Comparison of ENCODE assay signal across 1 cellular context in genomic region chr17:40577611-40578065, GRCh38.
TF ChIP-seq lines count a peak whose summit lies in the region.

No MANE protein-coding gene starts in this region.

TF ChIP-seq in GM12878, 131 proteins besides CTCF, POLR2A, EP300 and RAD21 (continued from another document and continues in another):
- no peak for TF ChIP-seq POLR2AphosphoS5 (IDR thresholded peaks at IDR 0.05; ENCODE audit: low read length)
- peak; percentile 78 for TF ChIP-seq TCF12 (IDR thresholded peaks at IDR 0.05; ENCODE audit: low read depth, low read length)
- no peak for TF ChIP-seq CHD4 (IDR thresholded peaks at IDR 0.05)
- no peak for TF ChIP-seq SIN3A (IDR thresholded peaks at IDR 0.05; ENCODE audit: low read depth, low read length)
- TF ChIP-seq STAT3 (IDR thresholded peaks at IDR 0.05; ENCODE audit: low read depth, low read length), result 0 out of 2 replicates have a peak, but pooled peaks have one; percentile 64
- peak; percentile 87; the same call in 1 of the 2 replicates for TF ChIP-seq ZBED1 (IDR thresholded peaks at IDR 0.05; ENCODE audit: borderline replicate concordance)
- TF ChIP-seq PAX5 (IDR thresholded peaks at IDR 0.05; ENCODE audit: borderline replicate concordance, low read depth, low read length), result peak; percentile 92; the same call in 1 of the 2 replicates
- TF ChIP-seq SREBF1 (IDR thresholded peaks at IDR 0.05; ENCODE audit: low read length), result peak; percentile 56; the same call in 1 of the 2 replicates
- peak; percentile 27; the same call in 1 of the 2 replicates for TF ChIP-seq SPI1 (IDR thresholded peaks at IDR 0.05; ENCODE audit: borderline replicate concordance, insufficient read depth, low read depth, low read length)
- TF ChIP-seq FOXK2 (IDR thresholded peaks at IDR 0.05), result no peak
- no peak for TF ChIP-seq BCLAF1 (IDR thresholded peaks at IDR 0.05)
- peak; percentile 62; the same call in 1 of the 2 replicates for TF ChIP-seq MXI1 (IDR thresholded peaks at IDR 0.05; ENCODE audit: low read depth, low read length)
- no peak for TF ChIP-seq ATF3 (IDR thresholded peaks at IDR 0.05; ENCODE audit: borderline replicate concordance, extremely low read depth, low read depth, low read length)
- peak; percentile 83 for TF ChIP-seq NBN (IDR thresholded peaks at IDR 0.05)
- TF ChIP-seq MYB (IDR thresholded peaks at IDR 0.05; ENCODE audit: borderline replicate concordance, low read depth, low read length), result no peak
- TF ChIP-seq JUNB (IDR thresholded peaks at IDR 0.05), result peak; percentile 73
- TF ChIP-seq NFXL1 (IDR thresholded peaks at IDR 0.05; ENCODE audit: borderline replicate concordance), result no peak
- TF ChIP-seq SUZ12 (IDR thresholded peaks at IDR 0.05; ENCODE audit: unreplicated experiment), result no peak
- no peak for TF ChIP-seq NRF1 (conservative IDR thresholded peaks at IDR 0.05; ENCODE audit: low read depth, low read length)
- no peak for TF ChIP-seq TARDBP (IDR thresholded peaks at IDR 0.05; ENCODE audit: borderline replicate concordance)
- TF ChIP-seq ETV6 (conservative IDR thresholded peaks at IDR 0.05 in 1 of 2, IDR thresholded peaks at IDR 0.05 in 1 of 2; ENCODE audit: borderline replicate concordance in 1 of 2, low read depth in 1 of 2), result peak in 1 of 2 experiments; percentile 81; a peak in 2 of 4 replicates
- TF ChIP-seq SMC3 (IDR thresholded peaks at IDR 0.05; ENCODE audit: borderline replicate concordance, low read length), result no peak
- TF ChIP-seq BCL3 (IDR thresholded peaks at IDR 0.05; ENCODE audit: borderline replicate concordance, insufficient read depth, low read depth, low read length, poor library complexity, severe bottlenecking), result peak; percentile 75
- TF ChIP-seq HCFC1 (IDR thresholded peaks at IDR 0.05; ENCODE audit: low read length), result no peak
- no peak for TF ChIP-seq ELK1 (IDR thresholded peaks at IDR 0.05; ENCODE audit: low read depth, low read length)
- no peak for TF ChIP-seq EGR1 (IDR thresholded peaks at IDR 0.05; ENCODE audit: borderline replicate concordance in 1 of 2, low read depth in 2 of 2, low read length in 2 of 2)
- TF ChIP-seq HSF1 (IDR thresholded peaks at IDR 0.05; ENCODE audit: low read depth, low read length), result no peak
- no peak for TF ChIP-seq STAT1 (conservative IDR thresholded peaks at IDR 0.05)
- peak; percentile 96 for TF ChIP-seq TBL1XR1 (IDR thresholded peaks at IDR 0.05; ENCODE audit: low read depth, low read length)
- TF ChIP-seq MAX (IDR thresholded peaks at IDR 0.05; ENCODE audit: low read depth, low read length), result 0 out of 2 replicates have a peak, but pooled peaks have one; percentile 53
- no peak for TF ChIP-seq PML (IDR thresholded peaks at IDR 0.05; ENCODE audit: low read length)
- TF ChIP-seq CBX5 (IDR thresholded peaks at IDR 0.05; ENCODE audit: low read depth), result 0 out of 2 replicates have a peak, but pooled peaks have one; percentile 48
- no peak for TF ChIP-seq ZBTB33 (IDR thresholded peaks at IDR 0.05)
- peak; percentile 69; the same call in 1 of the 2 replicates for TF ChIP-seq CHD2 (IDR thresholded peaks at IDR 0.05; ENCODE audit: borderline replicate concordance, low read depth, low read length)
- peak; percentile 98 for TF ChIP-seq MEF2B (IDR thresholded peaks at IDR 0.05; ENCODE audit: partially characterized antibody, poor library complexity, severe bottlenecking)
- no peak for TF ChIP-seq PAX8 (IDR thresholded peaks at IDR 0.05)
- TF ChIP-seq IRF4 (IDR thresholded peaks at IDR 0.05; ENCODE audit: low read depth, low read length), result peak; percentile 94
- TF ChIP-seq MYC (IDR thresholded peaks at IDR 0.05; ENCODE audit: insufficient read depth, insufficient read length, insufficient replicate concordance, low read length, severe bottlenecking), result no peak
- TF ChIP-seq YBX1 (IDR thresholded peaks at IDR 0.05), result peak; percentile 67; the same call in 1 of the 2 replicates
- peak; percentile 80 for TF ChIP-seq RUNX3 (IDR thresholded peaks at IDR 0.05; ENCODE audit: low read length)
- no peak for TF ChIP-seq IRF5 (IDR thresholded peaks at IDR 0.05; ENCODE audit: borderline replicate concordance)
- no peak for TF ChIP-seq TCF7 (IDR thresholded peaks at IDR 0.05; ENCODE audit: borderline replicate concordance)
- no peak for TF ChIP-seq ZBTB4 (CRISPR knock-in tag; IDR thresholded peaks at IDR 0.05)
- TF ChIP-seq ZNF207 (IDR thresholded peaks at IDR 0.05; ENCODE audit: borderline replicate concordance), result peak; percentile 63; the same call in 1 of the 2 replicates
- peak; percentile 94 for TF ChIP-seq FOXM1 (IDR thresholded peaks at IDR 0.05; ENCODE audit: low read depth, low read length)
- no peak for TF ChIP-seq NR2C2 (IDR thresholded peaks at IDR 0.05; ENCODE audit: borderline replicate concordance, control insufficient read depth, insufficient read length, low read depth)
- TF ChIP-seq ZNF274 (IDR thresholded peaks at IDR 0.05; ENCODE audit: insufficient read depth, insufficient read length), result no peak
- peak; percentile 87 for TF ChIP-seq CREB1 (IDR thresholded peaks at IDR 0.05; ENCODE audit: low read depth)
- TF ChIP-seq LARP7 (IDR thresholded peaks at IDR 0.05), result no peak
- TF ChIP-seq USF1 (IDR thresholded peaks at IDR 0.05; ENCODE audit: borderline replicate concordance, extremely low read length, insufficient read depth, low read depth, low read length), result no peak
- 0 out of 2 replicates have a peak, but pooled peaks have one; percentile 13 for TF ChIP-seq PKNOX1 (IDR thresholded peaks at IDR 0.05)
- TF ChIP-seq ZNF384 (IDR thresholded peaks at IDR 0.05; ENCODE audit: borderline replicate concordance, low read depth, low read length), result no peak
